9 cellular contexts compared by ENCODE assay signal in the genomic region with DNA sequence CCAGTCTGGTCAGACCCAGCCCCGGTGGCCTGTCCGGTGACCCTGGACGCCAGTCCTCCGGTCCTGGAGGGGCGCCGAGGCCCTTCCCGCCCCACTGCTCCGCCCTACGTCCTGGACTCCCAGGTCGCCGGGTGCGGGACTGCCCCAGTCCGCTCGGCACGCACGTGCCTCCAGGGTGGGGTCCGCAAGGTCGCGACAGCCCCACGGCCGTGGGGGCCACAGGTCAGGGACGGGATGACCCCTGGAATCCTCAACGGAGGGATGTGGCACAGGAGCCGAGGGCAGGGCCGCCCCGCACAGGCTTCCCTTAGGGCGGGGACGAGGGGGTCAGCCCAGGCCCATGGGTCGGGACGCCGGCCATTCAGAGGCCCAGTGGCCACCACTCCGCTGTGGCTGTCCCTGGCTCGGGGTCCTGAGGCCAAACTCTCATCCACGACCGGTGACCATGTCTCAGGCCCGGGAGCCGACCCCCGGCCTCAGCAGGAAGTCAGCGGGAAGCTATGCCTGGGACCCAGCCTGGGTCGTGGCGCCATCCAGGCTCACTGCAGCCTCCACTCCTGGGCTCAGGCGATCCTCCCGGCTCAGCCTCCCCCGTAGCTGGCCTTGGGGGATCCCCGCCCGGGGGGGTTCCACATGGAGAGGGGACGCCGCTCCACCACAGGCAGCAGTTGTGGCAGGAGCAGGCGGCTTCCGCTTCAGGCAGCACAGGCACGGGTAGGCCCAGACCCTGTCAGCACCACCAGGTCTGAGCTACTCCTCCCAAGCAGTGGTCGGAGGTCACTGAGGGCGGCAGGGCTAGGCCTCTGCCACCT. TPM values are rescaled to one million over a fixed set of nuclear protein-coding genes. Genes with fewer than 3 reads are reported as not detected.
DNase-seq lines count a peak whose midpoint lies in the region; ATAC-seq, FAIRE-seq and TF ChIP-seq lines count a peak whose summit lies in the region.
"Had no signal": no experiment of that assay in that cellular context is flagged by ENCODE, and none has a peak within 500 bp of the region (broad histone marks: within the 10 kb centered on the region; RNA-seq: fewer than 3 reads in every experiment).

No MANE protein-coding gene starts in this region.

- CTCF ChIA-PET in HepG2 (lab: Yijun Ruan, JAX; ENCODE audit: low intra/inter-chr PET ratio, low total read pairs): no interaction called here

- H3K4me1 ChIP-seq in HUES6 (ENCODE audit: control insufficient read depth, insufficient read depth, low read length) (peaks cover 4% of the 10 kb centered on the region; the same call in 1 of the 2 replicates), HepG2 (ENCODE audit: insufficient read depth, low read length) (no peaks in the 10 kb centered on the region), stomach smooth muscle (ENCODE audit: control insufficient read depth, insufficient read depth, low read length) (peaks cover 23% of the 10 kb centered on the region), Karpas-422 (ENCODE audit: low read length) (no peaks in the 10 kb centered on the region)

- no peak for ATAC-seq in HepG2

- H3K36me3 ChIP-seq in HUES6 (ENCODE audit: control insufficient read depth, insufficient read depth, low read length): peaks cover 48% of the 10 kb centered on the region
- peaks cover 5 to 14% of the 10 kb centered on the region in 2 experiments; a peak in 4 of 5 replicates for H3K36me3 ChIP-seq in HepG2 (replicated peaks in 1 of 2; ENCODE audit: control insufficient read depth in 1 of 2, insufficient read depth in 2 of 2, low read length in 2 of 2)
- peaks cover 0 to 11% of the 10 kb centered on the region in 2 donors for H3K36me3 ChIP-seq in stomach smooth muscle (ENCODE audit: control insufficient read depth in 2 of 2, insufficient read depth in 2 of 2, low read length in 2 of 2)
- no peaks in the 10 kb centered on the region for H3K36me3 ChIP-seq in Karpas-422 (ENCODE audit: insufficient read depth, low read length)

- H3K4me3 ChIP-seq in HUES6 (ENCODE audit: low read depth, low read length) (peak overlapping the region; percentile 80), coronary artery (peak overlapping the region; percentile 91), HepG2 (replicated peaks in 1 of 3; ENCODE audit: insufficient read depth in 1 of 3, low read depth in 2 of 3, low read length in 3 of 3) (no peak overlapping the region), stomach smooth muscle (ENCODE audit: low read length in 2 of 2) (peak overlapping the region; percentile 57 to 77), Karpas-422 (ENCODE audit: low read length) (no peak overlapping the region)

- no peaks in the 10 kb centered on the region for H3K27me3 ChIP-seq in HUES6 (ENCODE audit: control insufficient read depth, insufficient read depth, low read length)
- no peaks in the 10 kb centered on the region for H3K27me3 ChIP-seq in HepG2 (ENCODE audit: control insufficient read depth in 1 of 2, insufficient read depth in 2 of 2, low read length in 2 of 2)
- no peaks in the 10 kb centered on the region for H3K27me3 ChIP-seq in stomach smooth muscle (ENCODE audit: control insufficient read depth in 1 of 2, insufficient read depth in 2 of 2, low read length in 2 of 2)
- H3K27me3 ChIP-seq in Karpas-422 (ENCODE audit: low read length): no peaks in the 10 kb centered on the region

- no TSS peak for BruUV-seq in HepG2 (replicated peaks; lab: Mats Ljungman, UMichigan)

- no peak for TF ChIP-seq RAD21 in HepG2 (CRISPR knock-in tag; IDR thresholded peaks at IDR 0.05)

- no peak for TF ChIP-seq CTCF in coronary artery (IDR thresholded peaks at IDR 0.05)
- no peak for TF ChIP-seq CTCF in HepG2 (CRISPR knock-in tag; IDR thresholded peaks at IDR 0.05)

- no peak for DNase-seq in coronary artery (ENCODE audit: low spot score)
- DNase-seq in HepG2 (ENCODE audit: low spot score): no peak
- DNase-seq in activated CD8-positive, alpha-beta memory T cell treated with anti-CD3 and anti-CD28 coated beads, Interleukin-2, amount 50 U/mL, for 48 hours: no peak
- DNase-seq in NCI-H1436 treated with DMSO at 0.1 percent for 48 hours (lab: John Stamatoyannopoulos, UW): no peak
- no peak for DNase-seq in CD1c-positive myeloid dendritic cell (ENCODE audit: extremely low spot score)
- no peak for DNase-seq in Karpas-422

- WGBS in HepG2 (ENCODE audit: low lambda C conversion rate): 100% methylated on average over 8 of the region's 53 CpGs

- H3K9ac ChIP-seq in HUES6 (ENCODE audit: low read length) (peak overlapping the region; percentile 63), HepG2 (ENCODE audit: insufficient read depth, low read depth, low read length) (no peak overlapping the region), stomach smooth muscle (ENCODE audit: low read length in 2 of 2) (peak overlapping the region; percentile 66 to 74), Karpas-422 (ENCODE audit: low read length) (no peak overlapping the region)

- H3K79me2 ChIP-seq in HepG2 (ENCODE audit: insufficient read depth, low read length): no peaks in the 10 kb centered on the region
- H3K79me2 ChIP-seq in Karpas-422 (ENCODE audit: low read length): no peaks in the 10 kb centered on the region

- in situ Hi-C loops in HepG2 (cut with HindIII; ENCODE audit: extremely low pct_ligation_motif_present, low pct_unique_long_range_greater_than_20kb): no loop called here

- TF ChIP-seq EP300 in HepG2 (IDR thresholded peaks at IDR 0.05; ENCODE audit: low read depth in 2 of 2, low read length in 2 of 2) (no peak), HepG2 (CRISPR knock-in tag; IDR thresholded peaks at IDR 0.05; ENCODE audit: borderline replicate concordance) (no peak)

- POLR2A ChIA-PET in HepG2 (lab: Yijun Ruan, JAX): no interaction called here

- no peaks in the 10 kb centered on the region for H4K20me1 ChIP-seq in HepG2 (ENCODE audit: insufficient read depth, low read length)
- no peaks in the 10 kb centered on the region for H4K20me1 ChIP-seq in Karpas-422 (ENCODE audit: insufficient read depth, low read depth, low read length)

- H3K9me3 ChIP-seq in HUES6 (ENCODE audit: control insufficient read depth, insufficient read depth, low read depth, low read length) (no peaks in the 10 kb centered on the region), HepG2 (ENCODE audit: low read length) (no peaks in the 10 kb centered on the region), stomach smooth muscle (ENCODE audit: control insufficient read depth in 2 of 2, low read length in 2 of 2) (no peaks in the 10 kb centered on the region), Karpas-422 (ENCODE audit: low read length) (no peaks in the 10 kb centered on the region)

- FAIRE-seq in HepG2 (lab: Jason Lieb, UNC): no peak
- FAIRE-seq: colon had no signal

- H3K27ac ChIP-seq in HUES6 (ENCODE audit: low read depth, low read length) (peak overlapping the region; percentile 29; the same call in 1 of the 2 replicates), coronary artery (peak overlapping the region; percentile 45 to 83), HepG2 (ENCODE audit: extremely low read length, insufficient read depth, low read length) (no peak overlapping the region), stomach smooth muscle (ENCODE audit: low read length) (peak overlapping the region; percentile 24), Karpas-422 (ENCODE audit: low read length) (no peak overlapping the region)

- H3K4me2 ChIP-seq in HepG2 (ENCODE audit: low read depth, low read length) (no peak overlapping the region), Karpas-422 (ENCODE audit: low read depth, low read length, poor library complexity, severe bottlenecking) (no peak overlapping the region)

- intact Hi-C loops in HepG2 (cut with micrococcal nuclease; ENCODE audit: unreplicated experiment): no loop called here

- no peak overlapping the region for H2AFZ ChIP-seq in HepG2 (ENCODE audit: low read length)
- no peak overlapping the region for H2AFZ ChIP-seq in Karpas-422 (ENCODE audit: low read length)

- H3K9me2 ChIP-seq in Karpas-422 (replicated peaks; ENCODE audit: insufficient read depth, low read length): no peaks in the 10 kb centered on the region

- no peak for TF ChIP-seq POLR2A in HepG2 (IDR thresholded peaks at IDR 0.05; ENCODE audit: insufficient read depth in 1 of 2, low read depth in 2 of 2, low read length in 2 of 2)

RNA-seq across cellular contexts. Expression of gene TMEM240, which starts 0.6 kb away (rescaled TPM):
- total RNA-seq in HepG2 (2016; rRNA removed; fragmentation: Illumina TruSeq; extraction: Trizol): not detected in 2 replicates
- not detected in 2 replicates for total RNA-seq in HepG2 (2016; cell fraction: cytosol; rRNA removed; fragmentation: Illumina TruSeq; extraction: Trizol; ENCODE audit: low read depth)
- not detected in 2 replicates for total RNA-seq in HepG2 (2016; cell fraction: insoluble cytoplasmic fraction; rRNA removed; fragmentation: Illumina TruSeq; extraction: Trizol)
- not detected in 2 replicates for total RNA-seq in HepG2 (2016; cell fraction: membrane; rRNA removed; fragmentation: Illumina TruSeq; extraction: Trizol)
- not detected in 2 replicates for total RNA-seq in HepG2 (2016; cell fraction: nucleus; rRNA removed; fragmentation: Illumina TruSeq; extraction: Trizol)
- polyA plus RNA-seq in HepG2 (2011; rRNA removed): 0.17 and 0.21 TPM in 2 replicates
- polyA plus RNA-seq in HepG2 (2011; cell fraction: cytosol; rRNA removed): 0.17 TPM in 1 of 2 replicates, not detected in the other
- polyA plus RNA-seq in HepG2 (2011; cell fraction: nucleus; rRNA removed): 3.9 and 4.5 TPM in 2 replicates
- polyA plus RNA-seq in HepG2 (2012): 0.58 and 1.1 TPM in 2 replicates
- not detected in 2 replicates for polyA plus RNA-seq in HepG2 (2016; cell fraction: cytosol; fragmentation: Illumina TruSeq; extraction: Trizol; ENCODE audit: low read depth)
- 0.34 TPM in 1 of 2 replicates, not detected in the other for polyA plus RNA-seq in HepG2 (2016; cell fraction: insoluble cytoplasmic fraction; fragmentation: Illumina TruSeq; extraction: Trizol; ENCODE audit: low read depth)
- not detected in 2 replicates for polyA plus RNA-seq in HepG2 (2016; cell fraction: membrane; fragmentation: Illumina TruSeq; extraction: Trizol; ENCODE audit: low read depth)
- polyA plus RNA-seq in HepG2 (2016; cell fraction: nucleus; fragmentation: Illumina TruSeq; extraction: Trizol; ENCODE audit: insufficient read depth, low read depth): 0.90 TPM in 1 of 2 replicates, not detected in the other
- not detected in 2 replicates for polyA minus RNA-seq in HepG2 (2011; rRNA and poly(A)+ RNA removed; ENCODE audit: low replicate concordance)
- polyA minus RNA-seq in HepG2 (2011; cell fraction: cytosol; rRNA and poly(A)+ RNA removed): not detected in 2 replicates
- not detected in 2 replicates for polyA minus RNA-seq in HepG2 (2011; cell fraction: nucleus; rRNA and poly(A)+ RNA removed)
- total RNA-seq in Karpas-422 (2014; rRNA removed; shearing (Covaris generic); ENCODE audit: low replicate concordance): 2.6 TPM in 1 of 2 replicates, not detected in the other

RNA-seq across cellular contexts. Expression of gene ATAD3A, which starts 29.1 kb away (rescaled TPM):
- total RNA-seq in HepG2 (2016; rRNA removed; fragmentation: Illumina TruSeq; extraction: Trizol): 33.4 and 49.0 TPM in 2 replicates
- total RNA-seq in HepG2 (2016; cell fraction: cytosol; rRNA removed; fragmentation: Illumina TruSeq; extraction: Trizol; ENCODE audit: low read depth): 18.2 and 18.9 TPM in 2 replicates
- 27.6 and 52.7 TPM in 2 replicates for total RNA-seq in HepG2 (2016; cell fraction: insoluble cytoplasmic fraction; rRNA removed; fragmentation: Illumina TruSeq; extraction: Trizol)
- total RNA-seq in HepG2 (2016; cell fraction: membrane; rRNA removed; fragmentation: Illumina TruSeq; extraction: Trizol): 38.0 and 38.8 TPM in 2 replicates
- 30.1 and 34.5 TPM in 2 replicates for total RNA-seq in HepG2 (2016; cell fraction: nucleus; rRNA removed; fragmentation: Illumina TruSeq; extraction: Trizol)
- polyA plus RNA-seq in HepG2 (2011; rRNA removed): 10.6 and 15.5 TPM in 2 replicates
- 11.1 and 18.2 TPM in 2 replicates for polyA plus RNA-seq in HepG2 (2011; cell fraction: cytosol; rRNA removed)
- 45.2 and 49.3 TPM in 2 replicates for polyA plus RNA-seq in HepG2 (2011; cell fraction: nucleus; rRNA removed)
- 12.6 and 17.3 TPM in 2 replicates for polyA plus RNA-seq in HepG2 (2012)
- 19.2 and 20.9 TPM in 2 replicates for polyA plus RNA-seq in HepG2 (2016; cell fraction: cytosol; fragmentation: Illumina TruSeq; extraction: Trizol; ENCODE audit: low read depth)
- polyA plus RNA-seq in HepG2 (2016; cell fraction: insoluble cytoplasmic fraction; fragmentation: Illumina TruSeq; extraction: Trizol; ENCODE audit: low read depth): 33.0 and 40.7 TPM in 2 replicates
- polyA plus RNA-seq in HepG2 (2016; cell fraction: membrane; fragmentation: Illumina TruSeq; extraction: Trizol; ENCODE audit: low read depth): 30.9 and 31.4 TPM in 2 replicates
- polyA plus RNA-seq in HepG2 (2016; cell fraction: nucleus; fragmentation: Illumina TruSeq; extraction: Trizol; ENCODE audit: insufficient read depth, low read depth): 80.5 and 96.5 TPM in 2 replicates
- 21.9 and 37.5 TPM in 2 replicates for polyA minus RNA-seq in HepG2 (2011; rRNA and poly(A)+ RNA removed; ENCODE audit: low replicate concordance)
- polyA minus RNA-seq in HepG2 (2011; cell fraction: cytosol; rRNA and poly(A)+ RNA removed): 11.0 and 16.1 TPM in 2 replicates
- polyA minus RNA-seq in HepG2 (2011; cell fraction: nucleus; rRNA and poly(A)+ RNA removed): 8.6 and 10.7 TPM in 2 replicates
- total RNA-seq in Karpas-422 (2014; rRNA removed; shearing (Covaris generic); ENCODE audit: low replicate concordance): 12.5 and 52.1 TPM in 2 replicates

RNA-seq across cellular contexts. Expression of gene SSU72, which starts 33.6 kb away (rescaled TPM):
- total RNA-seq in HepG2 (2016; rRNA removed; fragmentation: Illumina TruSeq; extraction: Trizol): 63.5 and 67.1 TPM in 2 replicates
- total RNA-seq in HepG2 (2016; cell fraction: cytosol; rRNA removed; fragmentation: Illumina TruSeq; extraction: Trizol; ENCODE audit: low read depth): 174 and 181 TPM in 2 replicates
- total RNA-seq in HepG2 (2016; cell fraction: insoluble cytoplasmic fraction; rRNA removed; fragmentation: Illumina TruSeq; extraction: Trizol): 55.4 and 71.0 TPM in 2 replicates
- total RNA-seq in HepG2 (2016; cell fraction: membrane; rRNA removed; fragmentation: Illumina TruSeq; extraction: Trizol): 205 and 206 TPM in 2 replicates
- total RNA-seq in HepG2 (2016; cell fraction: nucleus; rRNA removed; fragmentation: Illumina TruSeq; extraction: Trizol): 33.8 and 37.5 TPM in 2 replicates
- 41.7 and 42.8 TPM in 2 replicates for polyA plus RNA-seq in HepG2 (2011; rRNA removed)
- 46.2 and 47.3 TPM in 2 replicates for polyA plus RNA-seq in HepG2 (2011; cell fraction: cytosol; rRNA removed)
- 54.5 and 58.4 TPM in 2 replicates for polyA plus RNA-seq in HepG2 (2011; cell fraction: nucleus; rRNA removed)
- polyA plus RNA-seq in HepG2 (2012): 78.4 and 81.7 TPM in 2 replicates
- polyA plus RNA-seq in HepG2 (2016; cell fraction: cytosol; fragmentation: Illumina TruSeq; extraction: Trizol; ENCODE audit: low read depth): 402 and 408 TPM in 2 replicates
- polyA plus RNA-seq in HepG2 (2016; cell fraction: insoluble cytoplasmic fraction; fragmentation: Illumina TruSeq; extraction: Trizol; ENCODE audit: low read depth): 95.7 and 105 TPM in 2 replicates
- 348 and 359 TPM in 2 replicates for polyA plus RNA-seq in HepG2 (2016; cell fraction: membrane; fragmentation: Illumina TruSeq; extraction: Trizol; ENCODE audit: low read depth)
- 88.7 and 92.0 TPM in 2 replicates for polyA plus RNA-seq in HepG2 (2016; cell fraction: nucleus; fragmentation: Illumina TruSeq; extraction: Trizol; ENCODE audit: insufficient read depth, low read depth)
- 60.1 and 74.5 TPM in 2 replicates for polyA minus RNA-seq in HepG2 (2011; rRNA and poly(A)+ RNA removed; ENCODE audit: low replicate concordance)
- 44.8 and 47.0 TPM in 2 replicates for polyA minus RNA-seq in HepG2 (2011; cell fraction: cytosol; rRNA and poly(A)+ RNA removed)
- polyA minus RNA-seq in HepG2 (2011; cell fraction: nucleus; rRNA and poly(A)+ RNA removed): 35.7 and 37.5 TPM in 2 replicates
- 70.9 and 80.6 TPM in 2 replicates for total RNA-seq in Karpas-422 (2014; rRNA removed; shearing (Covaris generic); ENCODE audit: low replicate concordance)

RNA-seq across cellular contexts. Expression of gene FNDC10, which starts 58.9 kb away (rescaled TPM):
- 2.0 and 2.5 TPM in 2 replicates for total RNA-seq in HepG2 (2016; rRNA removed; fragmentation: Illumina TruSeq; extraction: Trizol)
- 6.6 and 6.8 TPM in 2 replicates for total RNA-seq in HepG2 (2016; cell fraction: cytosol; rRNA removed; fragmentation: Illumina TruSeq; extraction: Trizol; ENCODE audit: low read depth)
- total RNA-seq in HepG2 (2016; cell fraction: insoluble cytoplasmic fraction; rRNA removed; fragmentation: Illumina TruSeq; extraction: Trizol): 2.4 and 2.8 TPM in 2 replicates
- 10.4 and 11.3 TPM in 2 replicates for total RNA-seq in HepG2 (2016; cell fraction: membrane; rRNA removed; fragmentation: Illumina TruSeq; extraction: Trizol)
- total RNA-seq in HepG2 (2016; cell fraction: nucleus; rRNA removed; fragmentation: Illumina TruSeq; extraction: Trizol): 1.1 and 1.3 TPM in 2 replicates
- polyA plus RNA-seq in HepG2 (2011; rRNA removed): 2.2 and 3.1 TPM in 2 replicates
- polyA plus RNA-seq in HepG2 (2011; cell fraction: cytosol; rRNA removed): 2.6 and 5.4 TPM in 2 replicates
- 3.9 and 4.3 TPM in 2 replicates for polyA plus RNA-seq in HepG2 (2011; cell fraction: nucleus; rRNA removed)
- polyA plus RNA-seq in HepG2 (2012): 4.0 and 4.3 TPM in 2 replicates
- polyA plus RNA-seq in HepG2 (2016; cell fraction: cytosol; fragmentation: Illumina TruSeq; extraction: Trizol; ENCODE audit: low read depth): 20.0 and 21.4 TPM in 2 replicates
- 5.1 and 6.0 TPM in 2 replicates for polyA plus RNA-seq in HepG2 (2016; cell fraction: insoluble cytoplasmic fraction; fragmentation: Illumina TruSeq; extraction: Trizol; ENCODE audit: low read depth)
- polyA plus RNA-seq in HepG2 (2016; cell fraction: membrane; fragmentation: Illumina TruSeq; extraction: Trizol; ENCODE audit: low read depth): 21.7 and 28.5 TPM in 2 replicates
- 4.3 and 4.8 TPM in 2 replicates for polyA plus RNA-seq in HepG2 (2016; cell fraction: nucleus; fragmentation: Illumina TruSeq; extraction: Trizol; ENCODE audit: insufficient read depth, low read depth)
- 4.9 TPM in 1 of 2 replicates, not detected in the other for polyA minus RNA-seq in HepG2 (2011; rRNA and poly(A)+ RNA removed; ENCODE audit: low replicate concordance)
- polyA minus RNA-seq in HepG2 (2011; cell fraction: cytosol; rRNA and poly(A)+ RNA removed): 4.0 and 4.4 TPM in 2 replicates
- 0.64 and 1.1 TPM in 2 replicates for polyA minus RNA-seq in HepG2 (2011; cell fraction: nucleus; rRNA and poly(A)+ RNA removed)
- total RNA-seq in Karpas-422 (2014; rRNA removed; shearing (Covaris generic); ENCODE audit: low replicate concordance): 0.14 TPM in 1 of 2 replicates, not detected in the other

Comparison
In these comparisons a context has a peak if more than half of its experiments do, and no peak if none do; other contexts are left out.
1. H3K27ac ChIP-seq: peak in HUES6 (single experiment), coronary artery (2 of 2) and stomach smooth muscle (single experiment); none in HepG2 (single experiment) and Karpas-422 (single experiment).
2. H3K4me3 ChIP-seq: peak in HUES6 (single experiment), coronary artery (single experiment) and stomach smooth muscle (2 of 2); none in HepG2 (0 of 3) and Karpas-422 (single experiment).
3. H3K9ac ChIP-seq: peak in HUES6 (single experiment) and stomach smooth muscle (2 of 2); none in HepG2 (single experiment) and Karpas-422 (single experiment).